ENCODE assay signal across 8 cellular contexts in the genomic region with DNA sequence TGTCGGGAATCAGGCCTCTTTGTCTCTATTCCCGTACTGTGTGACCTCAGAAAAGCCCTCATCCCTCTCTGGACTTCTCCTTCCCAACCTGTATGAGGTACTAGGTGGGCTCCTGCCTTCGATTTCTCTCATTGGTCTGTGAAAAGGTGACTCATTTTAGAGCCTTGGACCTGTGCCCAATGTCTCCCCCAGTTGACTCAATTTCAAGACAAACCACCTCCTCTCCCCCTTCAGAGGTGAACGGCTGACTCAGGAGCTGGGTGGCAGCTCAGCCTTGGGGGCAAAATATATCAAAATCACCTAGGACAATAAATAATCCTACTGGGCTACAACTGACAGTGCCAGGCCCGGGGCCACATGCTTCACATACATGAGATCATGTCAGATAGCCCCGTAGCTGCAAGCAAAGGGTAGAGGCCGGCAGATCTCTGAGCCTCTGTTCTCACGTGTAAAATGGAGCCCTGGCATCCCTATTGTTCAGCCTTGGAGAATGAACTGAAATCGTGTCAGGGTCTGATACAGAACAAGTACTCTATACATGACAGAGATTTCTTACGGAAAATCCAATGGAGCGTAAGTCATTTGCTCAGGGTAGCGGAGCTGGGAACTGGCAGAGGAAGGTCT. TPM values are rescaled to one million over a fixed set of nuclear protein-coding genes. Genes with fewer than 3 reads are reported as not detected.
DNase-seq lines count a peak whose midpoint lies in the region; ATAC-seq and TF ChIP-seq lines count a peak whose summit lies in the region.

No MANE protein-coding gene starts in this region.

- ATAC-seq in right lobe of liver: no peak
- ATAC-seq in GM21447 (IDR thresholded peaks at IDR 0.05; ENCODE audit: unreplicated experiment): no peak

- no peak for TF ChIP-seq POLR2A in breast epithelium (IDR thresholded peaks at IDR 0.05)
- no peak for TF ChIP-seq POLR2A in right lobe of liver (IDR thresholded peaks at IDR 0.05)

- peak overlapping the region; percentile 84 for H3K4me3 Mint-ChIP-seq in T-helper 2 cell treated with Interferon-gamma antibody and Interleukin-4, amounts not matched to agents 5 μg/mL and 100 μg/mL, for 36 hours

- H3K27ac ChIP-seq in breast epithelium: peak overlapping the region; percentile 94 to 99
- H3K27ac ChIP-seq in right lobe of liver: peak overlapping the region; percentile 84 to 98 (median 98)

- H3K27me3 ChIP-seq in breast epithelium (no peaks in the 10 kb centered on the region), right lobe of liver (no peaks in the 10 kb centered on the region)

- peaks cover 13% of the 10 kb centered on the region for H3K36me3 Mint-ChIP-seq in T-helper 2 cell treated with Interferon-gamma antibody and Interleukin-4, amounts not matched to agents 5 μg/mL and 100 μg/mL, for 36 hours (ENCODE audit: low read depth)

- DNase-seq in NCI-H510A treated with DMSO at 0.1 percent for 48 hours (lab: John Stamatoyannopoulos, UW): peak; percentile 50
- DNase-seq in NCI-H510A (lab: John Stamatoyannopoulos, UW): no peak
- DNase-seq in T-helper 2 cell treated with Interferon-gamma antibody and Interleukin-4, amounts not matched to agents 5 μg/mL and 100 μg/mL, for 36 hours (ENCODE audit: low spot score): peak; percentile 55
- DNase-seq in breast epithelium (ENCODE audit: low spot score in 2 of 2): peak in 1 of 2 donors; percentile 61
- DNase-seq in right lobe of liver: no peak
- peak; percentile 73 for DNase-seq in stimulated activated CD8-positive, alpha-beta memory T cell treated with anti-CD3 and anti-CD28 coated beads, Interleukin-12 subunit alpha, Interleukin-12 subunit beta, amount 100 ng/mL, for 1 hour (ENCODE audit: low read depth)
- DNase-seq in NOMO-1 (lab: John Stamatoyannopoulos, UW; ENCODE audit: unreplicated experiment in 2 of 2): no peak

- H3K36me3 ChIP-seq in breast epithelium: no peaks in the 10 kb centered on the region
- H3K36me3 ChIP-seq in right lobe of liver: peaks cover 0 to 12% (median 4%) of the 10 kb centered on the region in 4 donors

- no peaks in the 10 kb centered on the region for H3K27me3 Mint-ChIP-seq in T-helper 2 cell treated with Interferon-gamma antibody and Interleukin-4, amounts not matched to agents 5 μg/mL and 100 μg/mL, for 36 hours (ENCODE audit: low read depth)

- intact Hi-C loops in breast epithelium (cut with DNase I; ENCODE audit: low total_unique reads): no loop called here
- intact Hi-C loops in right lobe of liver (cut with DNase I): no loop called here

- no peaks in the 10 kb centered on the region for H3K9me3 ChIP-seq in breast epithelium
- H3K9me3 ChIP-seq in right lobe of liver: no peaks in the 10 kb centered on the region

- peaks cover 0 to 3% of the 10 kb centered on the region in 2 donors for H3K4me1 ChIP-seq in breast epithelium
- H3K4me1 ChIP-seq in right lobe of liver: peaks cover 0 to 39% (median 15%) of the 10 kb centered on the region in 4 donors

- no peaks in the 10 kb centered on the region for H3K9me3 Mint-ChIP-seq in T-helper 2 cell treated with Interferon-gamma antibody and Interleukin-4, amounts not matched to agents 5 μg/mL and 100 μg/mL, for 36 hours

- peaks cover 50% of the 10 kb centered on the region for H3K4me1 Mint-ChIP-seq in T-helper 2 cell treated with Interferon-gamma antibody and Interleukin-4, amounts not matched to agents 5 μg/mL and 100 μg/mL, for 36 hours (ENCODE audit: low read depth)

- H3K27ac Mint-ChIP-seq in T-helper 2 cell treated with Interferon-gamma antibody and Interleukin-4, amounts not matched to agents 5 μg/mL and 100 μg/mL, for 36 hours: peak overlapping the region; percentile 97

- peak overlapping the region; percentile 86 to 94 (median 91) for H3K4me3 ChIP-seq in breast epithelium
- peak overlapping the region; percentile 61 to 92 (median 83) for H3K4me3 ChIP-seq in right lobe of liver

- 2% methylated on average over 12 of the region's 12 CpGs for WGBS in right lobe of liver (ENCODE audit: insufficient coverage, low coverage, low lambda C conversion rate, missing lambda C conversion rate)

- TF ChIP-seq CTCF in breast epithelium (IDR thresholded peaks at IDR 0.05) (no peak), right lobe of liver (IDR thresholded peaks at IDR 0.05) (no peak)

RNA-seq across cellular contexts. Expression of a gene that starts 0.5 kb away (rescaled TPM):
- total RNA-seq in breast epithelium (10 to 100 TPM; 28.2 to 50.8 (median 45.7) TPM), right lobe of liver (10 to 100 TPM; 15.1 to 30.6 (median 25.6) TPM)

RNA-seq across cellular contexts. Expression of a gene that starts 0.8 kb away (rescaled TPM):
- total RNA-seq in breast epithelium: 10 to 100 TPM; 41.8 to 71.6 (median 55.1) TPM
- 10 to 100 TPM in 3 of 6 experiments, 1 to 10 TPM in 3; 6.8 to 19.7 (median 11.1) TPM for total RNA-seq in right lobe of liver

RNA-seq across cellular contexts. Expression of a gene that starts 25.7 kb away (rescaled TPM):
- total RNA-seq in breast epithelium: 10 to 100 TPM; 24.6 to 34.7 (median 30.9) TPM
- total RNA-seq in right lobe of liver: 10 to 100 TPM in 3 of 6 experiments, 1 to 10 TPM in 3; 6.1 to 19.6 (median 10.5) TPM

RNA-seq across cellular contexts. Expression of a gene that starts 34.1 kb away (rescaled TPM):
- 1 to 10 TPM; 2.6 to 3.2 (median 2.9) TPM for total RNA-seq in breast epithelium
- total RNA-seq in right lobe of liver: 10 to 100 TPM in 2 of 6 experiments, 1 to 10 TPM in 4; 2.9 to 11.2 (median 4.4) TPM

RNA-seq across cellular contexts. Expression of a gene that starts 34.9 kb away (rescaled TPM):
- total RNA-seq in breast epithelium: 10 to 100 TPM; 41.6 to 52.8 (median 52.1) TPM
- total RNA-seq in right lobe of liver: 10 to 100 TPM; 21.4 to 33.1 (median 24.7) TPM

Comparison
In these comparisons a context has a peak if more than half of its experiments do, and no peak if none do; other contexts are left out.
1. DNase-seq: peak in NCI-H510A treated with DMSO at 0.1 percent for 48 hours (single experiment), T-helper 2 cell treated with Interferon-gamma antibody and Interleukin-4, amounts not matched to agents 5 μg/mL and 100 μg/mL, for 36 hours (single experiment) and stimulated activated CD8-positive, alpha-beta memory T cell treated with anti-CD3 and anti-CD28 coated beads, Interleukin-12 subunit alpha, Interleukin-12 subunit beta, amount 100 ng/mL, for 1 hour (single experiment); none in NCI-H510A (single experiment), right lobe of liver (0 of 3) and NOMO-1 (0 of 2).